39 cellular contexts compared by ENCODE assay signal in genomic region chr19:30233375-30233774, GRCh38.
"Had no signal": no experiment of that assay in that cellular context is flagged by ENCODE, and none has a peak within 500 bp of the region (broad histone marks: within the 10 kb centered on the region; RNA-seq: fewer than 3 reads in every experiment).

No MANE protein-coding gene starts in this region.

- H3K4me3 ChIP-seq: adrenal gland, ascending aorta, body of pancreas, breast epithelium, cardiac muscle cell had no signal

- H3K27ac Mint-ChIP-seq: activated naive CD4-positive, alpha-beta T cell treated with anti-CD3 and anti-CD28 coated beads for 36 hours; activated naive CD4-positive, alpha-beta T cell treated with anti-CD3 and anti-CD28 coated beads, Interleukin-2, amount 10 ng/mL, durations not matched to agents 7 days and 5 days; activated naive CD4-positive, alpha-beta T cell treated with anti-CD3 and anti-CD28 coated beads, Interleukin-2, amount 50 U/mL, for 24 hours; activated naive CD4-positive, alpha-beta T cell treated with anti-CD3 and anti-CD28 coated beads, Interleukin-2, amount 50 U/mL, for 72 hours; activated naive CD8-positive, alpha-beta T cell; activated naive CD8-positive, alpha-beta T cell treated with anti-CD3 and anti-CD28 coated beads for 36 hours; activated naive CD8-positive, alpha-beta T cell treated with anti-CD3 and anti-CD28 coated beads, Interleukin-2, amount 10 ng/mL, durations not matched to agents 7 days and 5 days; activated naive CD8-positive, alpha-beta T cell treated with anti-CD3 and anti-CD28 coated beads, Interleukin-2, amount 50 U/mL, for 24 hours; activated T-cell treated with anti-CD3 and anti-CD28 coated beads, Interleukin-2, amount 50 U/mL, for 72 hours; activated T-helper 1 cell treated with anti-CD3 and anti-CD28 coated beads, Interleukin-12 subunit alpha, Interleukin-12 subunit beta, Interleukin-2, Interleukin-4 antibody, amounts not matched to agents 30 ng/mL and 10 ng/mL and 1 ng/mL, durations not matched to agents 14 hours and 24 hours and 36 hours; activated T-helper 17 cell treated with anti-CD3 and anti-CD28 coated beads, Interleukin-2, amount 50 U/mL, for 72 hours; activated T-helper 2 cell treated with anti-CD3 and anti-CD28 coated beads, Interferon-gamma antibody, Interleukin-2, Interleukin-4, amounts not matched to agents 10 μg/mL and 5 μg/mL and 100 μg/mL, durations not matched to agents 14 hours and 24 hours and 36 hours had no signal

- H3K4me1 Mint-ChIP-seq: activated naive CD8-positive, alpha-beta T cell treated with anti-CD3 and anti-CD28 coated beads, Interleukin-2, amount 10 ng/mL, durations not matched to agents 7 days and 5 days; activated T-helper 17 cell treated with anti-CD3 and anti-CD28 coated beads, Interleukin-2, amount 50 U/mL, for 72 hours; central memory CD8-positive, alpha-beta T cell had no signal

- ATAC-seq: activated naive CD4-positive, alpha-beta T cell treated with anti-CD3 and anti-CD28 coated beads, Interleukin-2, amount 50 U/mL, for 72 hours; activated naive CD8-positive, alpha-beta T cell treated with anti-CD3 and anti-CD28 coated beads, Interleukin-2, amount 50 U/mL, for 24 hours; activated T-cell treated with anti-CD3 and anti-CD28 coated beads, Interleukin-2, amount 50 U/mL, for 4 hours; activated T-cell treated with anti-CD3 and anti-CD28 coated beads, Interleukin-2, amount 50 U/mL, for 72 hours; activated T-helper 17 cell treated with anti-CD3 and anti-CD28 coated beads, Interleukin-2, amount 50 U/mL, for 72 hours; body of pancreas had no signal

- H3K4me1 ChIP-seq: ascending aorta had no signal

- DNase-seq: activated effector memory CD4-positive, alpha-beta T cell treated with anti-CD3 and anti-CD28 coated beads, Interleukin-2, amount 50 U/mL, for 16 hours; activated effector memory CD4-positive, alpha-beta T cell treated with Interleukin-2 at 50 U/mL for 16 hours; activated gamma-delta T cell; activated gamma-delta T cell treated with Interleukin-2 at 50 U/mL for 16 hours; activated naive CD4-positive, alpha-beta T cell; activated naive CD4-positive, alpha-beta T cell treated with anti-CD3 and anti-CD28 coated beads for 36 hours; activated naive CD4-positive, alpha-beta T cell treated with anti-CD3 and anti-CD28 coated beads, Interleukin-2, amount 10 ng/mL, durations not matched to agents 7 days and 5 days; activated naive CD4-positive, alpha-beta T cell treated with anti-CD3 and anti-CD28 coated beads, Interleukin-2, amount 50 U/mL, for 16 hours; activated naive CD4-positive, alpha-beta T cell treated with Interleukin-2 at 50 U/mL for 16 hours; activated naive CD8-positive, alpha-beta T cell treated with anti-CD3 and anti-CD28 coated beads for 36 hours; activated naive CD8-positive, alpha-beta T cell treated with anti-CD3 and anti-CD28 coated beads, Interleukin-2, amount 10 ng/mL, durations not matched to agents 7 days and 5 days; activated naive CD8-positive, alpha-beta T cell treated with anti-CD3 and anti-CD28 coated beads, Interleukin-2, amount 50 U/mL, for 24 hours; activated T-cell treated with anti-CD3 and anti-CD28 coated beads, Interleukin-2, amount 50 U/mL, for 4 hours; activated T-cell treated with anti-CD3 and anti-CD28 coated beads, Interleukin-2, amount 50 U/mL, for 48 hours; activated T-cell treated with anti-CD3 and anti-CD28 coated beads, Interleukin-2, amount 50 U/mL, for 72 hours; adrenal gland; amniotic stem cell; amygdala; anterior cingulate cortex; aorta; body of pancreas; brain microvascular endothelial cell; caudate nucleus; central memory CD4-positive, alpha-beta T cell; cerebellar nuclear complex had no signal

- H3K9me3 Mint-ChIP-seq: activated naive CD4-positive, alpha-beta T cell treated with anti-CD3 and anti-CD28 coated beads for 36 hours; activated naive CD4-positive, alpha-beta T cell treated with anti-CD3 and anti-CD28 coated beads, Interleukin-2, amount 10 ng/mL, durations not matched to agents 7 days and 5 days; activated naive CD4-positive, alpha-beta T cell treated with anti-CD3 and anti-CD28 coated beads, Interleukin-2, amount 50 U/mL, for 24 hours; activated naive CD4-positive, alpha-beta T cell treated with anti-CD3 and anti-CD28 coated beads, Interleukin-2, amount 50 U/mL, for 72 hours; activated naive CD8-positive, alpha-beta T cell treated with anti-CD3 and anti-CD28 coated beads for 36 hours; activated naive CD8-positive, alpha-beta T cell treated with anti-CD3 and anti-CD28 coated beads, Interleukin-2, amount 10 ng/mL, durations not matched to agents 7 days and 5 days; activated naive CD8-positive, alpha-beta T cell treated with anti-CD3 and anti-CD28 coated beads, Interleukin-2, amount 50 U/mL, for 24 hours; activated T-cell treated with anti-CD3 and anti-CD28 coated beads, Interleukin-2, amount 50 U/mL, for 4 hours; activated T-cell treated with anti-CD3 and anti-CD28 coated beads, Interleukin-2, amount 50 U/mL, for 72 hours; activated T-helper 1 cell treated with anti-CD3 and anti-CD28 coated beads, Interleukin-12 subunit alpha, Interleukin-12 subunit beta, Interleukin-2, Interleukin-4 antibody, amounts not matched to agents 30 ng/mL and 10 ng/mL and 1 ng/mL, durations not matched to agents 14 hours and 24 hours and 36 hours; activated T-helper 17 cell treated with anti-CD3 and anti-CD28 coated beads, Interleukin-2, amount 50 U/mL, for 72 hours; activated T-helper 2 cell treated with anti-CD3 and anti-CD28 coated beads, Interferon-gamma antibody, Interleukin-2, Interleukin-4, amounts not matched to agents 10 μg/mL and 5 μg/mL and 100 μg/mL, durations not matched to agents 14 hours and 24 hours and 36 hours; brain; central memory CD8-positive, alpha-beta T cell had no signal

- H3K4me3 Mint-ChIP-seq: activated naive CD4-positive, alpha-beta T cell treated with anti-CD3 and anti-CD28 coated beads for 36 hours; activated naive CD4-positive, alpha-beta T cell treated with anti-CD3 and anti-CD28 coated beads, Interleukin-2, amount 10 ng/mL, durations not matched to agents 7 days and 5 days; activated naive CD4-positive, alpha-beta T cell treated with anti-CD3 and anti-CD28 coated beads, Interleukin-2, amount 50 U/mL, for 24 hours; activated naive CD8-positive, alpha-beta T cell; activated naive CD8-positive, alpha-beta T cell treated with anti-CD3 and anti-CD28 coated beads for 36 hours; activated naive CD8-positive, alpha-beta T cell treated with anti-CD3 and anti-CD28 coated beads, Interleukin-2, amount 10 ng/mL, durations not matched to agents 7 days and 5 days; activated naive CD8-positive, alpha-beta T cell treated with anti-CD3 and anti-CD28 coated beads, Interleukin-2, amount 50 U/mL, for 24 hours; activated T-cell treated with anti-CD3 and anti-CD28 coated beads, Interleukin-2, amount 50 U/mL, for 4 hours; activated T-cell treated with anti-CD3 and anti-CD28 coated beads, Interleukin-2, amount 50 U/mL, for 72 hours; activated T-helper 1 cell treated with anti-CD3 and anti-CD28 coated beads, Interleukin-12 subunit alpha, Interleukin-12 subunit beta, Interleukin-2, Interleukin-4 antibody, amounts not matched to agents 30 ng/mL and 10 ng/mL and 1 ng/mL, durations not matched to agents 14 hours and 24 hours and 36 hours; activated T-helper 17 cell treated with anti-CD3 and anti-CD28 coated beads, Interleukin-2, amount 50 U/mL, for 72 hours; central memory CD8-positive, alpha-beta T cell had no signal

- H3K9me3 ChIP-seq: adrenal gland, ascending aorta, body of pancreas, breast epithelium had no signal

- H3K27ac ChIP-seq: adrenal gland, ascending aorta, body of pancreas, brain microvascular endothelial cell, breast epithelium, cardiac muscle cell had no signal

- H3K36me3 Mint-ChIP-seq: activated naive CD4-positive, alpha-beta T cell treated with anti-CD3 and anti-CD28 coated beads, Interleukin-2, amount 10 ng/mL, durations not matched to agents 7 days and 5 days; activated naive CD4-positive, alpha-beta T cell treated with anti-CD3 and anti-CD28 coated beads, Interleukin-2, amount 50 U/mL, for 24 hours; activated naive CD4-positive, alpha-beta T cell treated with anti-CD3 and anti-CD28 coated beads, Interleukin-2, amount 50 U/mL, for 72 hours; activated naive CD8-positive, alpha-beta T cell; activated naive CD8-positive, alpha-beta T cell treated with anti-CD3 and anti-CD28 coated beads for 36 hours; activated naive CD8-positive, alpha-beta T cell treated with anti-CD3 and anti-CD28 coated beads, Interleukin-2, amount 10 ng/mL, durations not matched to agents 7 days and 5 days; brain had no signal

- FAIRE-seq: astrocyte, bronchial epithelial cell, colon had no signal

- H3K36me3 ChIP-seq: adrenal gland, ascending aorta, brain microvascular endothelial cell, breast epithelium, cardiac muscle cell had no signal

- H3K27me3 ChIP-seq: adrenal gland had no signal
